In the genomic region with DNA sequence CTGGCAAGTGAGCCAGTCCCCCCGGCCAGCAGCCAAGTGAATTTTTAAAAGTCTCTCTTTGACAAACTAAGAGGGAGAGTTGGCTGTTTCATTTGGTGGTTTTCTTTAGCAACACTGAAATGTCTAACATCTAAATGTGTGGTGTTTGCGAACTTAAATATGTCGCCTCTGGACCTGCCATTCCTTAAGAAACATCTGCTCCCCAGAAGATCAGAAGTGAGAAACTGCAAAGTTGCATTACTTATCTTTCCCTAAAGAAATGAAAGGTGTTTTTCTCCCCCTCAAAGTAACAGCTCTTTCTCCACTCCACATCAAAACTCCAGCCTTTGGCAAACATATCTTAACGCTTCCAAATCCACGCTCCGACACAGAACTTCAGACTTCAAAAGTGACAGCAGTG, we compare ENCODE assay signal across 9 cellular contexts. TPM values are rescaled to one million over a fixed set of nuclear protein-coding genes. Genes with fewer than 3 reads are reported as not detected.
"Had no signal": no experiment of that assay in that cellular context is flagged by ENCODE, and none has a peak within 500 bp of the region (broad histone marks: within the 10 kb centered on the region; RNA-seq: fewer than 3 reads in every experiment).

No MANE protein-coding gene starts in this region.

- ATAC-seq: HCT116, K562 had no signal

- DNase-seq: GM23248, GOT3, H7, HFFc6, IMR-90, KG1 had no signal

RNA-seq across cellular contexts. Expression of a gene that starts 34.8 kb away (rescaled TPM):
- total RNA-seq: HT-29 had no signal
